27 cellular contexts compared by ENCODE assay signal in genomic region chr2:121213386-121213785, GRCh38.
"Had no signal": no experiment of that assay in that cellular context is flagged by ENCODE, and none has a peak within 500 bp of the region (broad histone marks: within the 10 kb centered on the region; RNA-seq: fewer than 3 reads in every experiment).

No MANE protein-coding gene starts in this region.

- H3K4me3 Mint-ChIP-seq: mesothelial cell of epicardium; naive thymus-derived CD8-positive, alpha-beta T cell; nephron; neural crest cell; stimulated activated naive B cell treated with anti-CD40 and anti-IgM and Interleukin-4, amounts not matched to agents 10 μg/mL and 1 μg/mL and 100 μg/mL, for 72 hours had no signal

- H3K4me2 ChIP-seq: smooth muscle cell had no signal

- H3K27ac Mint-ChIP-seq: mesothelial cell of epicardium; naive thymus-derived CD8-positive, alpha-beta T cell; progenitor cell of endocrine pancreas; stimulated activated naive B cell treated with anti-CD40 and anti-IgM and Interleukin-4, amounts not matched to agents 10 μg/mL and 1 μg/mL and 100 μg/mL, for 72 hours had no signal

- H3K27me3 ChIP-seq: left lung, ovary, right atrium auricular region, right lobe of liver, testis, thyroid gland, upper lobe of right lung had no signal

- DNase-seq: islet precursor cell; kidney glomerular epithelial cell; left cardiac atrium; mesendoderm; naive thymus-derived CD8-positive, alpha-beta T cell; ovary; stimulated activated CD4-positive, alpha-beta T cell treated with anti-CD3 and anti-CD28 coated beads, Interleukin-12 subunit alpha, Interleukin-12 subunit beta, amount 100 ng/mL, for 4 hours; stimulated activated CD4-positive, alpha-beta T cell treated with anti-CD3 and anti-CD28 coated beads, Interleukin-15, amount 100 ng/mL, for 24 hours; stimulated activated CD4-positive, alpha-beta T cell treated with anti-CD3 and anti-CD28 coated beads, Interleukin-2, amount 100 ng/mL, for 24 hours; stimulated activated CD4-positive, alpha-beta T cell treated with anti-CD3 and anti-CD28 coated beads, Interleukin-4, amount 100 ng/mL, for 1 hour; stimulated activated naive B cell treated with anti-CD40 and anti-IgM and Interleukin-4, amounts not matched to agents 10 μg/mL and 1 μg/mL and 100 μg/mL, for 72 hours; stimulated activated naive CD8-positive, alpha-beta T cell treated with anti-CD3 and anti-CD28 coated beads, Interleukin-15, Interleukin-2, amounts not matched to agents 100 U/mL and 50 U/mL, for 24 hours; stomach; testis; thyroid gland; trophoblast cell; upper lobe of right lung had no signal

- H3K36me3 Mint-ChIP-seq: mesothelial cell of epicardium; naive thymus-derived CD8-positive, alpha-beta T cell; stimulated activated naive B cell treated with anti-CD40 and anti-IgM and Interleukin-4, amounts not matched to agents 10 μg/mL and 1 μg/mL and 100 μg/mL, for 72 hours had no signal

- H3K9me3 Mint-ChIP-seq: mesothelial cell of epicardium; nephron; neural crest cell; stimulated activated naive B cell treated with anti-CD40 and anti-IgM and Interleukin-4, amounts not matched to agents 10 μg/mL and 1 μg/mL and 100 μg/mL, for 72 hours had no signal

- H3K36me3 ChIP-seq: heart left ventricle, left lung, ovary, right atrium auricular region, right lobe of liver, upper lobe of right lung had no signal

- H3K27ac ChIP-seq: heart left ventricle, left lung, ovary, right atrium auricular region, right lobe of liver, testis, thyroid gland, upper lobe of right lung had no signal

- H3K27me3 Mint-ChIP-seq: stimulated activated naive B cell treated with anti-CD40 and anti-IgM and Interleukin-4, amounts not matched to agents 10 μg/mL and 1 μg/mL and 100 μg/mL, for 72 hours had no signal

- H3K4me1 Mint-ChIP-seq: mesothelial cell of epicardium; naive thymus-derived CD8-positive, alpha-beta T cell; nephron; stimulated activated naive B cell treated with anti-CD40 and anti-IgM and Interleukin-4, amounts not matched to agents 10 μg/mL and 1 μg/mL and 100 μg/mL, for 72 hours had no signal

- H3K4me1 ChIP-seq: heart left ventricle, left lung, right atrium auricular region, testis, thyroid gland, upper lobe of right lung had no signal

- ATAC-seq: heart left ventricle; left cardiac atrium; left lung; naive thymus-derived CD8-positive, alpha-beta T cell; right lobe of liver; stimulated activated naive B cell treated with anti-CD40 and anti-IgM and Interleukin-4, amounts not matched to agents 10 μg/mL and 1 μg/mL and 100 μg/mL, for 72 hours; stimulated activated naive CD8-positive, alpha-beta T cell treated with anti-CD3 and anti-CD28 coated beads, Interleukin-15, Interleukin-2, amounts not matched to agents 100 U/mL and 50 U/mL, for 24 hours; upper lobe of right lung had no signal

- H3K9me3 ChIP-seq: heart left ventricle, left lung, ovary, right atrium auricular region, right lobe of liver, stomach, testis, thyroid gland, upper lobe of right lung had no signal

- H3K4me3 ChIP-seq: heart left ventricle, left lung, lung, ovary, right atrium auricular region, right lobe of liver, smooth muscle cell, stomach, thyroid gland, upper lobe of right lung had no signal
